In genomic region chr2:223779877-223780276, GRCh38 we compare ENCODE assay signal across 8 cellular contexts. TPM values are rescaled to one million over a fixed set of nuclear protein-coding genes. Genes with fewer than 3 reads are reported as not detected.
DNase-seq lines count a peak whose midpoint lies in the region; ATAC-seq and TF ChIP-seq lines count a peak whose summit lies in the region.

No MANE protein-coding gene starts in this region.

- DNase-seq in NCI-H2196 (lab: John Stamatoyannopoulos, UW; ENCODE audit: unreplicated experiment), result peak; percentile 27
- no peak for DNase-seq in NCI-H2196 treated with DMSO at 0.1 percent for 48 hours (lab: John Stamatoyannopoulos, UW; ENCODE audit: unreplicated experiment)
- DNase-seq in HEK293T (ENCODE audit: extremely low spot score), result peak; percentile 71
- DNase-seq in NCI-H446 (lab: John Stamatoyannopoulos, UW), result peak; percentile 26 to 57
- peak; percentile 12 for DNase-seq in activated T-cell treated with anti-CD3 and anti-CD28 coated beads for 24 hours (ENCODE audit: low read depth)
- DNase-seq in iPS DF 19.7 (ENCODE audit: low read depth, low spot score), result peak; percentile 64
- no peak for DNase-seq in thyroid gland

- H3K4me1 ChIP-seq in thyroid gland, result peaks cover 7 to 28% of the 10 kb centered on the region in 2 donors

- 91 to 92% methylated on average over 7 of the region's 7 CpGs for WGBS in thyroid gland, 2 donors

- no peak overlapping the region for H3K27ac ChIP-seq in thyroid gland

- peak in 4 of 6 experiments; percentile 4 to 25 (median 12) for TF ChIP-seq CTCF in thyroid gland (IDR thresholded peaks at IDR 0.05)

- no peaks in the 10 kb centered on the region for H3K27me3 ChIP-seq in thyroid gland

- intact Hi-C loops in thyroid gland (cut with DNase I), result no loop called here

- peaks cover 0 to 6% of the 10 kb centered on the region in 2 donors for H3K36me3 ChIP-seq in thyroid gland

- H3K9me3 ChIP-seq in thyroid gland, result no peaks in the 10 kb centered on the region

- POLR2A ChIA-PET in HEK293T (lab: Yijun Ruan, JAX), result no interaction called here

- CTCF ChIA-PET in HEK293T (lab: Yijun Ruan, JAX), result interaction anchor here (1.4 kb wide), 1 partner anchor 81 kb away, joined by 6 read pairs; no protein-coding TSS in a partner anchor

- ATAC-seq in HG03039 (IDR thresholded peaks at IDR 0.05; ENCODE audit: unreplicated experiment), result no peak

- no peak overlapping the region for H3K4me3 ChIP-seq in thyroid gland (replicated peaks in 1 of 3)

- no peak for TF ChIP-seq POLR2A in thyroid gland (IDR thresholded peaks at IDR 0.05)

TF ChIP-seq in HEK293T, 16 proteins besides CTCF, POLR2A, EP300 and RAD21:
- TF ChIP-seq TARDBP (IDR thresholded peaks at IDR 0.05), result no peak
- TF ChIP-seq L3MBTL2 (conservative IDR thresholded peaks at IDR 0.05), result no peak
- TF ChIP-seq LEF1 (IDR thresholded peaks at IDR 0.05; ENCODE audit: borderline replicate concordance), result no peak
- TF ChIP-seq PKNOX1 (IDR thresholded peaks at IDR 0.05), result peak; percentile 83
- TF ChIP-seq SP1 (IDR thresholded peaks at IDR 0.05), result no peak
- TF ChIP-seq BHLHE40 (IDR thresholded peaks at IDR 0.05; ENCODE audit: borderline replicate concordance), result no peak
- no peak for TF ChIP-seq FOXM1 (IDR thresholded peaks at IDR 0.05; ENCODE audit: borderline replicate concordance)
- TF ChIP-seq FOXA1 (IDR thresholded peaks at IDR 0.05), result no peak
- no peak for TF ChIP-seq NFRKB (IDR thresholded peaks at IDR 0.05)
- 0 out of 2 replicates have a peak, but pooled peaks have one; percentile 38 for TF ChIP-seq ZNF384 (IDR thresholded peaks at IDR 0.05)
- no peak for TF ChIP-seq ELF4 (IDR thresholded peaks at IDR 0.05)
- no peak for TF ChIP-seq SUZ12 (IDR thresholded peaks at IDR 0.05)

RNA-seq across cellular contexts. Expression of gene AP1S3, which starts 57.5 kb away (rescaled TPM):
- total RNA-seq in thyroid gland, result 10 to 100 TPM; 37.5 to 92.6 (median 44.8) TPM

Comparison
In these comparisons a context has a peak if more than half of its experiments do, and no peak if none do; other contexts are left out.
1. DNase-seq: peak in NCI-H2196 (single experiment), HEK293T (single experiment), NCI-H446 (2 of 2), activated T-cell treated with anti-CD3 and anti-CD28 coated beads for 24 hours (single experiment) and iPS DF 19.7 (single experiment); none in NCI-H2196 treated with DMSO at 0.1 percent for 48 hours (single experiment) and thyroid gland (0 of 2).